25 cellular contexts compared by ENCODE assay signal in the genomic region with DNA sequence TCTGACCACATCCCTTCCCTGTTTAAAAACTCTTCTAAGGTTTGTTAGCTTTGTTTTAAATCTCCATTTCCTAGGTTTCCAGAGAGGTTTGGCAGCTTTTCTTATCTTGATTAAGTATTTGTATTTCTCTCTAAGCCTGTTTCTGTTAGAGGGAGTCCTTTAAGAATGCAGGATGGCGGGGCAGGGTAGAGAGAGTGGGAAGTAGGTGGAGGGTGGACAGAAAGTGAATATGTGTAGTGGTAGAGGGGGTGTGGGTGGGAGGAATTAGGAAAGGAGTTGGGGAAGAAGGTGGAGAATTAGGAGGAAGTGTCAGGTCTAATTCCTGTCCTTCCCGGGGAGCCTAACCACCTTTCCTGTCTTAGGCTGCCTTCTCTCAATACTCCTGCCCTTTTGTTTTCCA.
"Had no signal": no experiment of that assay in that cellular context is flagged by ENCODE, and none has a peak within 500 bp of the region (broad histone marks: within the 10 kb centered on the region; RNA-seq: fewer than 3 reads in every experiment).

No MANE protein-coding gene starts in this region.

- ATAC-seq: activated CD8-positive, alpha-beta memory T cell treated with anti-CD3 and anti-CD28 coated beads, Interleukin-2, amount 10 ng/mL, durations not matched to agents 7 days and 5 days had no signal

- H3K9me3 ChIP-seq: breast epithelium, Peyer's patch, SJSA1 had no signal

- H3K4me1 ChIP-seq: breast epithelium, Peyer's patch, SJSA1 had no signal

- H3K4me3 ChIP-seq: breast epithelium, Peyer's patch, SJSA1 had no signal

- H3K36me3 Mint-ChIP-seq: activated CD8-positive, alpha-beta memory T cell treated with anti-CD3 and anti-CD28 coated beads, Interleukin-2, amount 10 ng/mL, durations not matched to agents 7 days and 5 days; activated naive CD4-positive, alpha-beta T cell treated with anti-CD3 and anti-CD28 coated beads, Interleukin-2, amount 50 U/mL, for 24 hours had no signal

- H3K27me3 ChIP-seq: breast epithelium, Peyer's patch, SJSA1 had no signal

- H3K27ac Mint-ChIP-seq: activated B cell treated with CpG ODN at 0.5 μM for 24 hours; activated CD4-positive, alpha-beta T cell treated with anti-CD3 and anti-CD28 coated beads, Interleukin-2, amount 10 ng/mL, durations not matched to agents 24 days and 14 days; activated CD8-positive, alpha-beta memory T cell treated with anti-CD3 and anti-CD28 coated beads, Interleukin-2, amount 10 ng/mL, durations not matched to agents 7 days and 5 days; activated naive CD4-positive, alpha-beta T cell treated with anti-CD3 and anti-CD28 coated beads, Interleukin-2, amount 50 U/mL, for 24 hours; activated T-cell treated with anti-CD3 and anti-CD28 coated beads, Interleukin-2, amount 50 U/mL, for 24 hours; activated T-helper 1 cell treated with anti-CD3 and anti-CD28 coated beads, Interleukin-12 subunit alpha, Interleukin-12 subunit beta, Interleukin-2, Interleukin-4 antibody, amounts not matched to agents 30 ng/mL and 10 ng/mL and 1 ng/mL, durations not matched to agents 14 hours and 24 hours and 36 hours; T-helper 1 cell treated with Interleukin-12 subunit alpha and Interleukin-12 subunit beta and Interleukin-4 antibody, amounts not matched to agents 30 μg/mL and 1 μg/mL, for 36 hours had no signal

- DNase-seq: activated B cell treated with CpG ODN at 0.5 μM for 24 hours; activated CD4-positive, alpha-beta T cell treated with anti-CD3 and anti-CD28 coated beads for 1 hour; activated CD4-positive, alpha-beta T cell treated with anti-CD3 and anti-CD28 coated beads, Interleukin-2, amount 10 ng/mL, durations not matched to agents 24 days and 14 days; activated CD4-positive, alpha-beta T cell treated with anti-CD3 and anti-CD28 coated beads, Interleukin-2, amount 50 U/mL, for 48 hours; activated CD8-positive, alpha-beta memory T cell treated with anti-CD3 and anti-CD28 coated beads, Interleukin-2, amount 10 ng/mL, durations not matched to agents 7 days and 5 days; activated effector memory CD4-positive, alpha-beta T cell treated with Interleukin-2 at 50 U/mL for 16 hours; activated naive CD4-positive, alpha-beta T cell; activated T-cell treated with anti-CD3 and anti-CD28 coated beads, Interleukin-2, amount 50 U/mL, for 24 hours; aorta; caudate nucleus; KG1; NCI-H1048; NCI-H1930; NCI-H2171; NCI-H2227 treated with DMSO at 0.1 percent for 48 hours; NCI-H526; NCI-H774; Peyer's patch; Right ventricle myocardium superior had no signal

- H3K27ac ChIP-seq: breast epithelium, Peyer's patch, RWPE1, SJSA1 had no signal

- H3K4me3 Mint-ChIP-seq: activated B cell treated with CpG ODN at 0.5 μM for 24 hours; activated CD4-positive, alpha-beta T cell treated with anti-CD3 and anti-CD28 coated beads, Interleukin-2, amount 10 ng/mL, durations not matched to agents 24 days and 14 days; activated CD8-positive, alpha-beta memory T cell treated with anti-CD3 and anti-CD28 coated beads, Interleukin-2, amount 10 ng/mL, durations not matched to agents 7 days and 5 days; activated naive CD4-positive, alpha-beta T cell treated with anti-CD3 and anti-CD28 coated beads, Interleukin-2, amount 50 U/mL, for 24 hours; activated T-cell treated with anti-CD3 and anti-CD28 coated beads, Interleukin-2, amount 50 U/mL, for 24 hours; activated T-helper 1 cell treated with anti-CD3 and anti-CD28 coated beads, Interleukin-12 subunit alpha, Interleukin-12 subunit beta, Interleukin-2, Interleukin-4 antibody, amounts not matched to agents 30 ng/mL and 10 ng/mL and 1 ng/mL, durations not matched to agents 14 hours and 24 hours and 36 hours; T-helper 1 cell treated with Interleukin-12 subunit alpha and Interleukin-12 subunit beta and Interleukin-4 antibody, amounts not matched to agents 30 μg/mL and 1 μg/mL, for 36 hours had no signal

- H3K27me3 Mint-ChIP-seq: activated naive CD4-positive, alpha-beta T cell treated with anti-CD3 and anti-CD28 coated beads, Interleukin-2, amount 50 U/mL, for 24 hours; activated T-cell treated with anti-CD3 and anti-CD28 coated beads, Interleukin-2, amount 50 U/mL, for 24 hours had no signal

- H3K9me3 Mint-ChIP-seq: activated B cell treated with CpG ODN at 0.5 μM for 24 hours; activated CD4-positive, alpha-beta T cell treated with anti-CD3 and anti-CD28 coated beads, Interleukin-2, amount 10 ng/mL, durations not matched to agents 24 days and 14 days; activated naive CD4-positive, alpha-beta T cell treated with anti-CD3 and anti-CD28 coated beads, Interleukin-2, amount 50 U/mL, for 24 hours; activated T-cell treated with anti-CD3 and anti-CD28 coated beads, Interleukin-2, amount 50 U/mL, for 24 hours; activated T-helper 1 cell treated with anti-CD3 and anti-CD28 coated beads, Interleukin-12 subunit alpha, Interleukin-12 subunit beta, Interleukin-2, Interleukin-4 antibody, amounts not matched to agents 30 ng/mL and 10 ng/mL and 1 ng/mL, durations not matched to agents 14 hours and 24 hours and 36 hours; T-helper 1 cell treated with Interleukin-12 subunit alpha and Interleukin-12 subunit beta and Interleukin-4 antibody, amounts not matched to agents 30 μg/mL and 1 μg/mL, for 36 hours had no signal

- H3K36me3 ChIP-seq: breast epithelium, Peyer's patch, SJSA1 had no signal
